Comparison of ENCODE assay signal across 17 cellular contexts in genomic region chr2:241256168-241256545, GRCh38.
"Had no signal": no experiment of that assay in that cellular context is flagged by ENCODE, and none has a peak within 500 bp of the region (broad histone marks: within the 10 kb centered on the region; RNA-seq: fewer than 3 reads in every experiment).

No MANE protein-coding gene starts in this region.

- ATAC-seq: activated T-cell treated with anti-CD3 and anti-CD28 coated beads, Interleukin-2, amount 50 U/mL, for 4 hours; lower lobe of right lung; mucosa of descending colon; naive thymus-derived CD4-positive, alpha-beta T cell; SK-N-SH treated with all-trans-retinoic acid at 6 μM for 48 hours; stimulated activated memory B cell treated with anti-CD40 and anti-IgM and Interleukin-4, amounts not matched to agents 10 μg/mL and 1 μg/mL and 100 μg/mL, for 72 hours had no signal

- H3K27me3 ChIP-seq: colonic mucosa, esophagus squamous epithelium, transverse colon had no signal

- H3K27me3 Mint-ChIP-seq: activated CD4-positive, alpha-beta memory T cell treated with anti-CD3 and anti-CD28 coated beads for 36 hours; naive thymus-derived CD4-positive, alpha-beta T cell; stimulated activated memory B cell treated with anti-CD40 and anti-IgM and Interleukin-4, amounts not matched to agents 10 μg/mL and 1 μg/mL and 100 μg/mL, for 72 hours had no signal

- H3K4me1 Mint-ChIP-seq: stimulated activated memory B cell treated with anti-CD40 and anti-IgM and Interleukin-4, amounts not matched to agents 10 μg/mL and 1 μg/mL and 100 μg/mL, for 72 hours had no signal

- H3K4me1 ChIP-seq: colonic mucosa, esophagus squamous epithelium, lower lobe of right lung, parathyroid adenoma, transverse colon had no signal

- H3K9ac ChIP-seq: parathyroid adenoma had no signal

- H3K4me3 ChIP-seq: colonic mucosa, esophagus squamous epithelium, lower lobe of right lung, mucosa of descending colon, transverse colon had no signal

- H2AFZ ChIP-seq: parathyroid adenoma had no signal

- H3K9me3 ChIP-seq: colonic mucosa, esophagus squamous epithelium, lower lobe of right lung, mucosa of descending colon, transverse colon had no signal

- H3K4me3 Mint-ChIP-seq: activated CD4-positive, alpha-beta memory T cell treated with anti-CD3 and anti-CD28 coated beads for 36 hours; activated T-cell treated with anti-CD3 and anti-CD28 coated beads, Interleukin-2, amount 50 U/mL, for 4 hours; naive thymus-derived CD4-positive, alpha-beta T cell; stimulated activated memory B cell treated with anti-CD40 and anti-IgM and Interleukin-4, amounts not matched to agents 10 μg/mL and 1 μg/mL and 100 μg/mL, for 72 hours had no signal

- H3K27ac Mint-ChIP-seq: activated CD4-positive, alpha-beta memory T cell treated with anti-CD3 and anti-CD28 coated beads for 36 hours; naive thymus-derived CD4-positive, alpha-beta T cell; stimulated activated memory B cell treated with anti-CD40 and anti-IgM and Interleukin-4, amounts not matched to agents 10 μg/mL and 1 μg/mL and 100 μg/mL, for 72 hours had no signal

- H3K9me3 Mint-ChIP-seq: activated CD4-positive, alpha-beta memory T cell treated with anti-CD3 and anti-CD28 coated beads for 36 hours; activated T-cell treated with anti-CD3 and anti-CD28 coated beads, Interleukin-2, amount 50 U/mL, for 4 hours; naive thymus-derived CD4-positive, alpha-beta T cell; stimulated activated memory B cell treated with anti-CD40 and anti-IgM and Interleukin-4, amounts not matched to agents 10 μg/mL and 1 μg/mL and 100 μg/mL, for 72 hours had no signal

- DNase-seq: activated CD4-positive, alpha-beta memory T cell treated with anti-CD3 and anti-CD28 coated beads for 36 hours; activated effector memory CD4-positive, alpha-beta T cell treated with Interleukin-2 at 50 U/mL for 16 hours; activated naive CD4-positive, alpha-beta T cell treated with anti-CD3 and anti-CD28 coated beads, Interleukin-2, amount 50 U/mL, for 16 hours; activated T-cell treated with anti-CD3 and anti-CD28 coated beads, Interleukin-2, amount 50 U/mL, for 4 hours; colonic mucosa; esophagus squamous epithelium; lower lobe of right lung; mucosa of descending colon; naive thymus-derived CD4-positive, alpha-beta T cell; retina; stimulated activated CD4-positive, alpha-beta T cell treated with anti-CD3 and anti-CD28 coated beads, Interleukin-2, amount 100 ng/mL, for 48 hours; T-helper 1 cell; T1000; transverse colon had no signal

- H3K27ac ChIP-seq: colonic mucosa, esophagus squamous epithelium, lower lobe of right lung, parathyroid adenoma, transverse colon had no signal
